ENCODE assay signal across 2 cellular contexts in genomic region chr6:25178336-25178735, GRCh38.
TF ChIP-seq lines count a peak whose summit lies in the region.

No MANE protein-coding gene starts in this region.

TF ChIP-seq in SK-N-SH, 30 proteins besides CTCF, POLR2A, EP300 and RAD21 (continued from another document):
- TF ChIP-seq IRF3 (IDR thresholded peaks at IDR 0.05; ENCODE audit: low read depth, low read length) (no peak), ELF1 (IDR thresholded peaks at IDR 0.05) (no peak), NFIC (IDR thresholded peaks at IDR 0.05; ENCODE audit: borderline replicate concordance) (no peak), FOSL2 (IDR thresholded peaks at IDR 0.05; ENCODE audit: borderline replicate concordance, low read depth) (no peak), SIN3A (IDR thresholded peaks at IDR 0.05; ENCODE audit: borderline replicate concordance, low read depth, low read length) (no peak), RFX5 (IDR thresholded peaks at IDR 0.05; ENCODE audit: low read length) (no peak), PBX3 (IDR thresholded peaks at IDR 0.05) (no peak), TCF12 (IDR thresholded peaks at IDR 0.05) (no peak)

TF ChIP-seq in SK-N-SH treated with all-trans-retinoic acid at 6 μM for 48 hours, 23 proteins besides CTCF, POLR2A, EP300 and RAD21 (continued from another document):
- TF ChIP-seq CSRNP3 (CRISPR knock-in tag; IDR thresholded peaks at IDR 0.05) (no peak), TOX (CRISPR knock-in tag; IDR thresholded peaks at IDR 0.05; ENCODE audit: borderline replicate concordance) (no peak), ZNF565 (CRISPR knock-in tag; conservative IDR thresholded peaks at IDR 0.05; ENCODE audit: low read depth) (no peak), ZNF8 (CRISPR knock-in tag; IDR thresholded peaks at IDR 0.05) (no peak), ZNF70 (CRISPR knock-in tag; IDR thresholded peaks at IDR 0.05) (no peak), POU6F1 (CRISPR knock-in tag; IDR thresholded peaks at IDR 0.05; ENCODE audit: borderline replicate concordance, low read depth) (no peak), CREB5 (CRISPR knock-in tag; IDR thresholded peaks at IDR 0.05; ENCODE audit: low read depth) (no peak), GLIS3 (CRISPR knock-in tag; IDR thresholded peaks at IDR 0.05) (no peak)
TF ChIP-seq in SK-N-SH treated with all-trans-retinoic acid at 6 μM for 48 hours: peak in this region for 0.
